In genomic region chr6:41430875-41431274, GRCh38 we compare ENCODE assay signal across 12 cellular contexts.
DNase-seq lines count a peak whose midpoint lies in the region; ATAC-seq, FAIRE-seq and TF ChIP-seq lines count a peak whose summit lies in the region.
"Had no signal": no experiment of that assay in that cellular context is flagged by ENCODE, and none has a peak within 500 bp of the region (broad histone marks: within the 10 kb centered on the region; RNA-seq: fewer than 3 reads in every experiment).

No MANE protein-coding gene starts in this region.

- no peak overlapping the region for H2BK15ac ChIP-seq in H1 (ENCODE audit: low read length)

- no peak overlapping the region; a peak in 1 of 4 replicates for H3K4me2 ChIP-seq in H1 (ENCODE audit: insufficient read depth in 1 of 2, low read depth in 2 of 2, low read length in 2 of 2)

- no peak overlapping the region for H4K5ac ChIP-seq in H1 (ENCODE audit: insufficient read length, low read depth, low read length)

- TF ChIP-seq POLR2A in GM12892 (IDR thresholded peaks at IDR 0.05; ENCODE audit: low read depth, low read length), result no peak
- TF ChIP-seq POLR2A in H1 (IDR thresholded peaks at IDR 0.05; ENCODE audit: control extremely low read depth in 1 of 2, low read depth in 2 of 2, low read length in 2 of 2), result no peak

- no peak for DNase-seq in GM12892 (ENCODE audit: insufficient read length)
- peak; percentile 62 for DNase-seq in NCI-H69 (lab: John Stamatoyannopoulos, UW)
- no peak for DNase-seq in H1 (ENCODE audit: low read depth in 1 of 2, low spot score in 2 of 2)
- peak; percentile 55 for DNase-seq in smooth muscle cell of the brain vasculature (ENCODE audit: low read depth, low spot score)
- DNase-seq in NCI-H446 (lab: John Stamatoyannopoulos, UW), result no peak
- DNase-seq in SHP77 treated with DMSO at 0.1 percent for 48 hours (lab: John Stamatoyannopoulos, UW), result no peak
- DNase-seq: activated CD4-positive, alpha-beta T cell treated with anti-CD3 and anti-CD28 coated beads for 48 hours; activated effector memory CD4-positive, alpha-beta T cell treated with Interleukin-2 at 50 U/mL for 16 hours; mesendoderm had no signal

- H3K36me3 ChIP-seq in H1 (ENCODE audit: control insufficient read depth in 2 of 4, insufficient read depth in 4 of 4, low read length in 3 of 4), result no peaks in the 10 kb centered on the region

- no peak overlapping the region for H3K23ac ChIP-seq in H1 (ENCODE audit: insufficient read length)

- H2BK12ac ChIP-seq in H1 (ENCODE audit: low read depth, low read length), result peak overlapping the region; percentile 23; the same call in 1 of the 2 replicates

- no peaks in the 10 kb centered on the region for H3K79me1 ChIP-seq in H1 (ENCODE audit: low read depth, low read length)

- H4K20me1 ChIP-seq in H1 (replicated peaks in 1 of 2; ENCODE audit: control insufficient read depth in 1 of 2, insufficient read depth in 2 of 2, low read length in 2 of 2), result peaks cover 0 to under 1% of the 10 kb centered on the region in 2 experiments

- peak; percentile 36 for FAIRE-seq in GM12892 (lab: Jason Lieb, UNC)
- no peak for FAIRE-seq in H1 (lab: Jason Lieb, UNC)
- FAIRE-seq: GM18507 had no signal

- peaks cover 23% of the 10 kb centered on the region; the same call in 1 of the 2 replicates for H3K23me2 ChIP-seq in H1 (ENCODE audit: low read depth, low read length)

- no peak for TF ChIP-seq EP300 in H1 (IDR thresholded peaks at IDR 0.05; ENCODE audit: borderline replicate concordance in 1 of 2, low read depth in 2 of 2, low read length in 2 of 2)

- no peak overlapping the region for H3K27ac ChIP-seq in H1 (ENCODE audit: low read depth, low read length)
- H3K27ac ChIP-seq: SK-N-MC had no signal

- no peak overlapping the region for H4K8ac ChIP-seq in H1 (ENCODE audit: extremely low read depth, insufficient read depth, low read length)

- 87% methylated on average over 4 of the region's 4 CpGs; no CpG with 5 or more reads in 1 of the 2 experiments for WGBS in H1 (ENCODE audit: extremely low coverage in 1 of 2, insufficient coverage in 1 of 2, insufficient read length in 1 of 2, insufficient replicate concordance in 2 of 2, low coverage in 1 of 2, low lambda C conversion rate in 2 of 2, missing lambda C conversion rate in 1 of 2), 2 experiments

- no peak overlapping the region for H4K91ac ChIP-seq in H1 (replicated peaks; ENCODE audit: insufficient read length, low read length)

- H2AK5ac ChIP-seq in H1 (ENCODE audit: low read depth, low read length), result no peak overlapping the region

- no peak overlapping the region for H2BK120ac ChIP-seq in H1 (replicated peaks; ENCODE audit: low read depth, low read length)

- H3K9me3 ChIP-seq in H1 (ENCODE audit: insufficient read depth in 2 of 2, low read depth in 1 of 2, low read length in 1 of 2), result no peaks in the 10 kb centered on the region

- no peak overlapping the region for H3K9ac ChIP-seq in H1 (replicated peaks in 1 of 4; ENCODE audit: extremely low read depth in 1 of 4, low read depth in 3 of 4, low read length in 3 of 4)

- H2BK5ac ChIP-seq in H1 (ENCODE audit: low read depth, low read length), result no peak overlapping the region

- H3K14ac ChIP-seq in H1 (ENCODE audit: insufficient read length), result no peak overlapping the region

- no peak for TF ChIP-seq RAD21 in H1 (IDR thresholded peaks at IDR 0.05 in 1 of 2, conservative IDR thresholded peaks at IDR 0.05 in 1 of 2; ENCODE audit: low read depth in 2 of 2, low read length in 2 of 2)

- no peak overlapping the region for H3K4ac ChIP-seq in H1 (replicated peaks; ENCODE audit: insufficient read length, low read depth, low read length)

- POLR2A ChIA-PET in H1 (lab: Charles Lee; ENCODE audit: partially characterized antibody), result interaction anchor here (1.0 to 1.6 kb wide), 3 partner anchors 8 to 125 kb away, joined by 3 read pairs; no protein-coding TSS in a partner anchor

- no peak overlapping the region for H2AFZ ChIP-seq in H1 (ENCODE audit: low read length)

- H3K18ac ChIP-seq in H1 (ENCODE audit: extremely low read depth, low read length), result no peak overlapping the region

- peak overlapping the region; percentile 34 for H2BK20ac ChIP-seq in H1 (ENCODE audit: low read length)

- CTCF ChIA-PET in H1 (lab: Charles Lee; ENCODE audit: partially characterized antibody), result interaction anchor here (1.0 to 18.6 kb wide), 9 partner anchors 8 to 252 kb away, joined by 3 to 361 read pairs (median 5); no protein-coding TSS in a partner anchor

- no peak overlapping the region for H3K4me3 ChIP-seq in H1 (ENCODE audit: extremely low read depth in 1 of 4, insufficient read depth in 2 of 4, low read depth in 3 of 4, low read length in 4 of 4)
- H3K4me3 ChIP-seq: SK-N-MC had no signal

- H3K4me1 ChIP-seq in H1 (replicated peaks in 1 of 4; ENCODE audit: control insufficient read depth in 3 of 4, insufficient read depth in 4 of 4, low read length in 3 of 4), result peaks cover 3 to 29% (median 13%) of the 10 kb centered on the region in 4 experiments

- H3K56ac ChIP-seq in H1 (replicated peaks; ENCODE audit: insufficient read length, low read depth, low read length), result no peak overlapping the region

- no peaks in the 10 kb centered on the region for H3K79me2 ChIP-seq in H1 (ENCODE audit: control insufficient read depth in 1 of 2, insufficient read depth in 2 of 2, low read length in 2 of 2)

- TF ChIP-seq CTCF in H1 (IDR thresholded peaks at IDR 0.05; ENCODE audit: control extremely low read depth in 1 of 3, insufficient read depth in 1 of 3, low read depth in 1 of 3, low read length in 3 of 3), result no peak

- H3K27me3 ChIP-seq in H1 (replicated peaks in 1 of 4; ENCODE audit: control insufficient read depth in 3 of 4, extremely low read depth in 1 of 4, insufficient read depth in 3 of 4, low read length in 3 of 4), result peaks cover 12 to 53% (median 44%) of the 10 kb centered on the region in 4 experiments

- no peak for ATAC-seq in GM19395 (IDR thresholded peaks at IDR 0.05; ENCODE audit: unreplicated experiment)

TF ChIP-seq in H1, 55 proteins besides CTCF, POLR2A, EP300 and RAD21:
- no peak for TF ChIP-seq CHD1 (IDR thresholded peaks at IDR 0.05; ENCODE audit: low read depth, low read length)
- TF ChIP-seq SIX5 (IDR thresholded peaks at IDR 0.05; ENCODE audit: low read depth, low read length), result no peak
- no peak for TF ChIP-seq SUZ12 (IDR thresholded peaks at IDR 0.05; ENCODE audit: low read length)
- no peak for TF ChIP-seq TBP (IDR thresholded peaks at IDR 0.05; ENCODE audit: low read depth, low read length)
- TF ChIP-seq RFX5 (IDR thresholded peaks at IDR 0.05; ENCODE audit: borderline replicate concordance, low read depth, low read length), result no peak
- no peak for TF ChIP-seq FOSL1 (IDR thresholded peaks at IDR 0.05; ENCODE audit: insufficient read depth, low read depth, low read length)

Comparison
In these comparisons a context has a peak if more than half of its experiments do, and no peak if none do; other contexts are left out.
1. DNase-seq: peak in NCI-H69 (single experiment) and smooth muscle cell of the brain vasculature (single experiment); none in GM12892 (single experiment), H1 (0 of 2), NCI-H446 (0 of 2) and SHP77 treated with DMSO at 0.1 percent for 48 hours (single experiment).